ENCODE assay signal across 33 cellular contexts in the genomic region with DNA sequence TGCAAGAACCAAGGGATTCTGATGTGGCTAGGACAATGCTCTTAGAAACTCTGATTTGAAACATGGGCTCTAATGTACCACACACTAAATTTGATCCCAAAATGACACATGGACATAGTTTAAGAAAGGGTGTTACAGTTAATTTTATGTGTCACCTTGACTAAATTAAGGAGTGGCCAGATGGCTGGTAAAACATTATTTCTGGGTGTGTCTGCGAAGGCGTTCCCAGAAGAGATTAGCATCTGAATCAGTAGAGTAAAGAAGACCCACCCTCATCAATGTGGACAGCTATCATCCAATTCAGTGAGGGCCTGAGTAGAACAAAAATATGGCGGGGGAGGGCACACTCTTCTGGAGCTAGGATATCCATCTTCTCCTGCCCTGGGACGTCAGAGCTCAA.
"Had no signal": no experiment of that assay in that cellular context is flagged by ENCODE, and none has a peak within 500 bp of the region (broad histone marks: within the 10 kb centered on the region; RNA-seq: fewer than 3 reads in every experiment).

No MANE protein-coding gene starts in this region.

- H3K9me3 Mint-ChIP-seq: activated CD4-positive, alpha-beta memory T cell treated with anti-CD3 and anti-CD28 coated beads for 36 hours; activated naive CD4-positive, alpha-beta T cell treated with anti-CD3 and anti-CD28 coated beads for 36 hours; activated naive CD4-positive, alpha-beta T cell treated with anti-CD3 and anti-CD28 coated beads, Interleukin-2, amount 50 U/mL, for 24 hours; activated T-helper 1 cell treated with anti-CD3 and anti-CD28 coated beads, Interleukin-12 subunit alpha, Interleukin-12 subunit beta, Interleukin-2, Interleukin-4 antibody, amounts not matched to agents 30 ng/mL and 10 ng/mL and 1 ng/mL, durations not matched to agents 14 hours and 24 hours and 36 hours; activated T-helper 2 cell treated with anti-CD3 and anti-CD28 coated beads, Interferon-gamma antibody, Interleukin-2, Interleukin-4, amounts not matched to agents 10 μg/mL and 5 μg/mL and 100 μg/mL, durations not matched to agents 14 hours and 24 hours and 36 hours had no signal

- DNase-seq: activated CD4-positive, alpha-beta memory T cell treated with anti-CD3 and anti-CD28 coated beads for 36 hours; activated CD4-positive, alpha-beta T cell treated with anti-CD3 and anti-CD28 coated beads for 36 hours; activated CD4-positive, alpha-beta T cell treated with anti-CD3 and anti-CD28 coated beads, Interleukin-2, amount 10 ng/mL, durations not matched to agents 24 days and 14 days; activated CD4-positive, CD25-positive, alpha-beta regulatory T cell; activated CD4-positive, CD25-positive, alpha-beta regulatory T cell treated with anti-CD3 and anti-CD28 coated beads, Interleukin-2, amount 50 U/mL, for 72 hours; activated CD8-positive, alpha-beta memory T cell treated with anti-CD3 and anti-CD28 coated beads, Interleukin-2, amount 10 ng/mL, durations not matched to agents 7 days and 5 days; activated CD8-positive, alpha-beta memory T cell treated with anti-CD3 and anti-CD28 coated beads, Interleukin-2, amount 50 U/mL, for 4 hours; activated CD8-positive, alpha-beta T cell treated with anti-CD3 and anti-CD28 coated beads, Interleukin-2, amount 10 ng/mL, durations not matched to agents 7 days and 5 days; activated effector memory CD4-positive, alpha-beta T cell treated with anti-CD3 and anti-CD28 coated beads, Interleukin-2, amount 50 U/mL, for 16 hours; activated naive CD4-positive, alpha-beta T cell treated with anti-CD3 and anti-CD28 coated beads for 36 hours; activated naive CD8-positive, alpha-beta T cell treated with anti-CD3 and anti-CD28 coated beads for 36 hours; activated naive CD8-positive, alpha-beta T cell treated with anti-CD3 and anti-CD28 coated beads, Interleukin-2, amount 50 U/mL, for 24 hours; activated T-cell treated with anti-CD3 and anti-CD28 coated beads, Interleukin-2, amount 50 U/mL, for 1 hour; activated T-cell treated with anti-CD3 and anti-CD28 coated beads, Interleukin-2, amount 50 U/mL, for 48 hours; adrenal gland; amygdala; aorta; body of pancreas; caudate nucleus; effector CD8-positive, alpha-beta T cell; foreskin fibroblast; T-helper 1 cell; T-helper 17 cell; T1000 had no signal

- H3K4me1 ChIP-seq: adrenal gland, body of pancreas had no signal

- H3K27me3 ChIP-seq: adrenal gland, body of pancreas had no signal

- H3K27me3 Mint-ChIP-seq: activated CD4-positive, alpha-beta memory T cell treated with anti-CD3 and anti-CD28 coated beads for 36 hours; activated CD4-positive, alpha-beta T cell treated with anti-CD3 and anti-CD28 coated beads, Interleukin-2, amount 10 ng/mL, durations not matched to agents 24 days and 14 days; activated CD8-positive, alpha-beta memory T cell treated with anti-CD3 and anti-CD28 coated beads, Interleukin-2, amount 10 ng/mL, durations not matched to agents 7 days and 5 days; activated naive CD4-positive, alpha-beta T cell treated with anti-CD3 and anti-CD28 coated beads, Interleukin-2, amount 50 U/mL, for 24 hours; activated naive CD8-positive, alpha-beta T cell treated with anti-CD3 and anti-CD28 coated beads, Interleukin-2, amount 50 U/mL, for 24 hours had no signal

- FAIRE-seq: colon, endometrium, endothelial cell of umbilical vein, frontal cortex had no signal

- ATAC-seq: activated CD4-positive, alpha-beta T cell treated with anti-CD3 and anti-CD28 coated beads for 36 hours; activated CD8-positive, alpha-beta memory T cell treated with anti-CD3 and anti-CD28 coated beads, Interleukin-2, amount 10 ng/mL, durations not matched to agents 7 days and 5 days; activated CD8-positive, alpha-beta T cell treated with anti-CD3 and anti-CD28 coated beads, Interleukin-2, amount 10 ng/mL, durations not matched to agents 7 days and 5 days; activated naive CD8-positive, alpha-beta T cell treated with anti-CD3 and anti-CD28 coated beads, Interleukin-2, amount 50 U/mL, for 24 hours; body of pancreas; T-helper 17 cell had no signal

- H3K27ac ChIP-seq: adrenal gland, body of pancreas, epithelial cell of prostate had no signal

- H3K4me3 ChIP-seq: adrenal gland, body of pancreas had no signal

- H3K9me3 ChIP-seq: adrenal gland, body of pancreas had no signal

- H3K36me3 ChIP-seq: adrenal gland had no signal

- H3K4me3 Mint-ChIP-seq: activated CD4-positive, alpha-beta memory T cell treated with anti-CD3 and anti-CD28 coated beads for 36 hours; activated CD4-positive, alpha-beta T cell treated with anti-CD3 and anti-CD28 coated beads for 36 hours; activated CD4-positive, alpha-beta T cell treated with anti-CD3 and anti-CD28 coated beads, Interleukin-2, amount 10 ng/mL, durations not matched to agents 24 days and 14 days; activated CD8-positive, alpha-beta memory T cell treated with anti-CD3 and anti-CD28 coated beads, Interleukin-2, amount 10 ng/mL, durations not matched to agents 7 days and 5 days; activated CD8-positive, alpha-beta T cell treated with anti-CD3 and anti-CD28 coated beads, Interleukin-2, amount 10 ng/mL, durations not matched to agents 7 days and 5 days; activated naive CD4-positive, alpha-beta T cell treated with anti-CD3 and anti-CD28 coated beads for 36 hours; activated naive CD4-positive, alpha-beta T cell treated with anti-CD3 and anti-CD28 coated beads, Interleukin-2, amount 50 U/mL, for 24 hours; activated naive CD8-positive, alpha-beta T cell treated with anti-CD3 and anti-CD28 coated beads for 36 hours; activated naive CD8-positive, alpha-beta T cell treated with anti-CD3 and anti-CD28 coated beads, Interleukin-2, amount 50 U/mL, for 24 hours; activated T-helper 1 cell treated with anti-CD3 and anti-CD28 coated beads, Interleukin-12 subunit alpha, Interleukin-12 subunit beta, Interleukin-2, Interleukin-4 antibody, amounts not matched to agents 30 ng/mL and 10 ng/mL and 1 ng/mL, durations not matched to agents 14 hours and 24 hours and 36 hours; T-helper 17 cell; T-helper 2 cell treated with Interferon-gamma antibody and Interleukin-4, amounts not matched to agents 5 μg/mL and 100 μg/mL, for 36 hours had no signal

- H3K27ac Mint-ChIP-seq: activated CD4-positive, alpha-beta memory T cell treated with anti-CD3 and anti-CD28 coated beads for 36 hours; activated CD4-positive, alpha-beta T cell treated with anti-CD3 and anti-CD28 coated beads for 36 hours; activated CD4-positive, alpha-beta T cell treated with anti-CD3 and anti-CD28 coated beads, Interleukin-2, amount 10 ng/mL, durations not matched to agents 24 days and 14 days; activated CD8-positive, alpha-beta memory T cell treated with anti-CD3 and anti-CD28 coated beads, Interleukin-2, amount 10 ng/mL, durations not matched to agents 7 days and 5 days; activated CD8-positive, alpha-beta T cell treated with anti-CD3 and anti-CD28 coated beads, Interleukin-2, amount 10 ng/mL, durations not matched to agents 7 days and 5 days; activated naive CD4-positive, alpha-beta T cell treated with anti-CD3 and anti-CD28 coated beads for 36 hours; activated naive CD4-positive, alpha-beta T cell treated with anti-CD3 and anti-CD28 coated beads, Interleukin-2, amount 50 U/mL, for 24 hours; activated naive CD8-positive, alpha-beta T cell treated with anti-CD3 and anti-CD28 coated beads for 36 hours; activated naive CD8-positive, alpha-beta T cell treated with anti-CD3 and anti-CD28 coated beads, Interleukin-2, amount 50 U/mL, for 24 hours; activated T-helper 1 cell treated with anti-CD3 and anti-CD28 coated beads, Interleukin-12 subunit alpha, Interleukin-12 subunit beta, Interleukin-2, Interleukin-4 antibody, amounts not matched to agents 30 ng/mL and 10 ng/mL and 1 ng/mL, durations not matched to agents 14 hours and 24 hours and 36 hours; activated T-helper 2 cell treated with anti-CD3 and anti-CD28 coated beads, Interferon-gamma antibody, Interleukin-2, Interleukin-4, amounts not matched to agents 10 μg/mL and 5 μg/mL and 100 μg/mL, durations not matched to agents 14 hours and 24 hours and 36 hours; T-helper 17 cell; T-helper 2 cell treated with Interferon-gamma antibody and Interleukin-4, amounts not matched to agents 5 μg/mL and 100 μg/mL, for 36 hours had no signal

- H3K4me1 Mint-ChIP-seq: activated CD4-positive, alpha-beta T cell treated with anti-CD3 and anti-CD28 coated beads for 36 hours; activated CD4-positive, alpha-beta T cell treated with anti-CD3 and anti-CD28 coated beads, Interleukin-2, amount 10 ng/mL, durations not matched to agents 24 days and 14 days; activated naive CD4-positive, alpha-beta T cell treated with anti-CD3 and anti-CD28 coated beads, Interleukin-2, amount 50 U/mL, for 24 hours; activated naive CD8-positive, alpha-beta T cell treated with anti-CD3 and anti-CD28 coated beads for 36 hours; activated naive CD8-positive, alpha-beta T cell treated with anti-CD3 and anti-CD28 coated beads, Interleukin-2, amount 50 U/mL, for 24 hours; T-helper 17 cell had no signal

- H3K36me3 Mint-ChIP-seq: activated CD4-positive, alpha-beta memory T cell treated with anti-CD3 and anti-CD28 coated beads for 36 hours; activated CD8-positive, alpha-beta memory T cell treated with anti-CD3 and anti-CD28 coated beads, Interleukin-2, amount 10 ng/mL, durations not matched to agents 7 days and 5 days; activated naive CD4-positive, alpha-beta T cell treated with anti-CD3 and anti-CD28 coated beads, Interleukin-2, amount 50 U/mL, for 24 hours; activated naive CD8-positive, alpha-beta T cell treated with anti-CD3 and anti-CD28 coated beads for 36 hours had no signal
